In the genomic region with DNA sequence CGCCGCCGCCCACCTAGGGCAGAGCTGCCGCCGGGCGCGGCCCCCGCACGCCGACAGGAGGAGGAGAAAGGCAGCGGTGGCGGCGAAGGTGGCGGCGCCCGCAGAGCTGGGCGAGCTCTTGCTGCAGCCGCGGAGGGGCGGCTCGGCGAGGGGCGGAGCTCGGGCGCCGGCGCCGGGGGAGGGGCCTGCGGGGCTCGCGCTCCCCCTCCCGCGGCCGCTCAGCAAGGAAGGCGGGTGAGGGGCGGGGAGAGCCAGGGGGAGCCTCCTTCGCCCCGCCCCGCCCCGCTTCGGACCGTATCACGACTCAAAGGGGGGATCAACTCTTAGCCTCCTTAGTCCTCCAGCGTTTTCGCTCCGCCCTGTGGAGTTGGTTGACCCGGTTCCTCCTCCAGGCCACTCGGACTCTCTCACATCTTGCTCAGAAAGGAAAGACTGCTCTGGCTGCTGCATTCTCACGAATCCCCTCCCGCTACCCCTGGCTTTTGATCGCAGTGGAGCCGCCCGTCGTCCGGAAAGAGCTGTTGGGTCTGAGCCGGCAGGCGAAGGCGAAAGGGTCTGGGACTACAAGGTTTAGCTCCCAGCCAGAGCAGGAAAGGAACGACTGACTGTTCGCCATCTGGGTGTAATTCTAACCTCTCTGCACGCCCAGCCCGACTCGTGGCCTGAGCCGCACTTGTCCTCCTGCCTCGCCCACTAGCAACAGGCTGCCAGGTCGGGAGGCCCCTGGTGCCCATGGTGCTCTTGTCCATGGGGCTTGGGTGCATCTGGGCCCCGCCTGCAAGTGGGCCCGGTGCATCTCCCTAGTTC, we compare ENCODE assay signal across 8 cellular contexts. TPM values are rescaled to one million over a fixed set of nuclear protein-coding genes. Genes with fewer than 3 reads are reported as not detected.
DNase-seq lines count a peak whose midpoint lies in the region; ATAC-seq lines count a peak whose summit lies in the region.

Gene ATP8A1 (minus strand): TSS at position 120 of the 807 bp plus-strand sequence. CDS start 232 bp downstream, outside the sequence.

- peak within 1 kb of the TSS; percentile 36 for H3K18ac ChIP-seq in mesendoderm (ENCODE audit: low read length)

- H3K36me3 Mint-ChIP-seq in activated CD8-positive, alpha-beta memory T cell treated with anti-CD3 and anti-CD28 coated beads, Interleukin-2, amount 10 ng/mL, durations not matched to agents 7 days and 5 days, result peaks cover 24% of the 10 kb centered on the region

- no peak within 1 kb of the TSS for H2BK15ac ChIP-seq in mesendoderm (replicated peaks; ENCODE audit: low read depth)

- no peaks in the 10 kb centered on the region for H3K79me1 ChIP-seq in mesendoderm (ENCODE audit: low read length)

- H2BK120ac ChIP-seq in mesendoderm (ENCODE audit: low read depth, low read length), result no peak within 1 kb of the TSS

- H3K4ac ChIP-seq in mesendoderm (ENCODE audit: low read depth, low read length), result peak within 1 kb of the TSS; percentile 19

- peaks cover 34% of the 10 kb centered on the region for H3K4me1 Mint-ChIP-seq in activated CD8-positive, alpha-beta memory T cell treated with anti-CD3 and anti-CD28 coated beads, Interleukin-2, amount 10 ng/mL, durations not matched to agents 7 days and 5 days

- H3K27ac Mint-ChIP-seq in activated CD8-positive, alpha-beta memory T cell treated with anti-CD3 and anti-CD28 coated beads, Interleukin-2, amount 10 ng/mL, durations not matched to agents 7 days and 5 days, result peak within 1 kb of the TSS; percentile 99

- peaks cover 11% of the 10 kb centered on the region for H3K9me3 Mint-ChIP-seq in activated CD8-positive, alpha-beta memory T cell treated with anti-CD3 and anti-CD28 coated beads, Interleukin-2, amount 10 ng/mL, durations not matched to agents 7 days and 5 days (ENCODE audit: low read depth)

- ATAC-seq in GM21423 (IDR thresholded peaks at IDR 0.05; ENCODE audit: unreplicated experiment), result peak; percentile 69
- peak; percentile 88 for ATAC-seq in activated CD8-positive, alpha-beta memory T cell treated with anti-CD3 and anti-CD28 coated beads, Interleukin-2, amount 10 ng/mL, durations not matched to agents 7 days and 5 days

- H3K4me2 ChIP-seq in mesendoderm (ENCODE audit: low read length), result peak within 1 kb of the TSS; percentile 95

- peak within 1 kb of the TSS; percentile 96 for H3K56ac ChIP-seq in mesendoderm (ENCODE audit: low read length)

- peak within 1 kb of the TSS; percentile 75 for H2BK5ac ChIP-seq in mesendoderm (ENCODE audit: low read length)

- no peaks in the 10 kb centered on the region for H3K27me3 Mint-ChIP-seq in activated CD8-positive, alpha-beta memory T cell treated with anti-CD3 and anti-CD28 coated beads, Interleukin-2, amount 10 ng/mL, durations not matched to agents 7 days and 5 days

- H3K36me3 ChIP-seq in HUES48 (ENCODE audit: control insufficient read depth, insufficient read depth, low read length) (no peaks in the 10 kb centered on the region), NT2/D1 (ENCODE audit: insufficient read depth, insufficient read length, low read length) (no peaks in the 10 kb centered on the region), endocrine pancreas (ENCODE audit: control insufficient read depth, insufficient read depth, low read length) (no peaks in the 10 kb centered on the region), mesendoderm (ENCODE audit: control insufficient read depth, insufficient read depth, low read length) (no peaks in the 10 kb centered on the region)

- in situ Hi-C loops in Caki2 (cut with HindIII; ENCODE audit: low pct_unique_long_range_greater_than_20kb, low sequenced_read_pairs), result no loop called here

- no peaks in the 10 kb centered on the region for H3K79me2 ChIP-seq in mesendoderm (ENCODE audit: control insufficient read depth, insufficient read depth, low read length)

- no peak within 1 kb of the TSS for H4K5ac ChIP-seq in mesendoderm (ENCODE audit: low read length)

- peak; percentile 93 for DNase-seq in Caki2 (ENCODE audit: low read depth)
- peak; percentile 81 for DNase-seq in NT2/D1 (ENCODE audit: low read depth, low spot score)
- DNase-seq in activated CD8-positive, alpha-beta memory T cell treated with anti-CD3 and anti-CD28 coated beads, Interleukin-2, amount 10 ng/mL, durations not matched to agents 7 days and 5 days, result peak; percentile 94
- peak; percentile 97 for DNase-seq in mesendoderm
- DNase-seq in stimulated activated CD8-positive, alpha-beta memory T cell treated with anti-CD3 and anti-CD28 coated beads, Interleukin-12 subunit alpha, Interleukin-12 subunit beta, amount 100 ng/mL, for 4 hours (ENCODE audit: low read depth), result peak; percentile 93

- H3K27me3 ChIP-seq in HUES48 (ENCODE audit: control insufficient read depth, insufficient read depth, low read length), result peaks cover 10% of the 10 kb centered on the region
- H3K27me3 ChIP-seq in NT2/D1 (ENCODE audit: insufficient read depth, insufficient read length), result peaks cover 17% of the 10 kb centered on the region
- H3K27me3 ChIP-seq in endocrine pancreas (ENCODE audit: control insufficient read depth, insufficient read depth, low read length), result no peaks in the 10 kb centered on the region
- no peaks in the 10 kb centered on the region for H3K27me3 ChIP-seq in mesendoderm (ENCODE audit: insufficient read depth, low read length, poor library complexity)

- H3K4me3 ChIP-seq in HUES48 (ENCODE audit: low read depth, low read length) (peak within 1 kb of the TSS; percentile 78), NT2/D1 (ENCODE audit: insufficient read length, low read depth) (peak within 1 kb of the TSS; percentile 71), endocrine pancreas (ENCODE audit: control insufficient read depth, insufficient read depth, low read length) (peak within 1 kb of the TSS; percentile 72), mesendoderm (ENCODE audit: low read length) (peak within 1 kb of the TSS; percentile 71)

- H4K8ac ChIP-seq in mesendoderm (ENCODE audit: low read depth, low read length), result no peak within 1 kb of the TSS

- no peak within 1 kb of the TSS for H2AK5ac ChIP-seq in mesendoderm (ENCODE audit: low read length)

- peak within 1 kb of the TSS; percentile 72 for H3K23ac ChIP-seq in mesendoderm (ENCODE audit: low read length)

- H3K4me1 ChIP-seq in HUES48 (ENCODE audit: control insufficient read depth, insufficient read depth, low read length) (peaks cover 19% of the 10 kb centered on the region), NT2/D1 (ENCODE audit: insufficient read depth, insufficient read length) (no peaks in the 10 kb centered on the region), endocrine pancreas (ENCODE audit: control insufficient read depth, insufficient read depth, low read length) (peaks cover 17% of the 10 kb centered on the region), mesendoderm (ENCODE audit: control insufficient read depth, low read depth, low read length) (no peaks in the 10 kb centered on the region)

- CTCF ChIA-PET in activated CD8-positive, alpha-beta memory T cell treated with anti-CD3 and anti-CD28 coated beads, Interleukin-2, amount 10 ng/mL, durations not matched to agents 7 days and 5 days (lab: Charles Lee), result interaction anchor here (0.7 to 2.9 kb wide), 15 partner anchors 9 to 111 kb away, joined by 3 to 24 read pairs (median 4); no protein-coding TSS in a partner anchor

- no CpG with 5 or more reads among the region's 68 CpGs for WGBS in mesendoderm (ENCODE audit: extremely low coverage, insufficient coverage, low lambda C conversion rate)

- H3K9me3 ChIP-seq in HUES48 (ENCODE audit: control insufficient read depth, insufficient read depth, low read length), result no peaks in the 10 kb centered on the region
- no peaks in the 10 kb centered on the region for H3K9me3 ChIP-seq in NT2/D1 (ENCODE audit: insufficient read depth, low read length)
- H3K9me3 ChIP-seq in endocrine pancreas (ENCODE audit: control insufficient read depth, low read length), result no peaks in the 10 kb centered on the region

- H3K9ac ChIP-seq in HUES48 (ENCODE audit: low read depth, low read length) (peak within 1 kb of the TSS; percentile 95), NT2/D1 (ENCODE audit: insufficient read length, low read depth) (peak within 1 kb of the TSS; percentile 75), endocrine pancreas (ENCODE audit: control insufficient read depth, insufficient read depth, low read length) (peak within 1 kb of the TSS; percentile 95), mesendoderm (ENCODE audit: low read length) (peak within 1 kb of the TSS; percentile 89)

- H3K27ac ChIP-seq in HUES48 (ENCODE audit: low read depth, low read length) (peak within 1 kb of the TSS; percentile 97), mesendoderm (ENCODE audit: low read depth, low read length) (peak within 1 kb of the TSS; percentile 71)

- H3K4me3 Mint-ChIP-seq in activated CD8-positive, alpha-beta memory T cell treated with anti-CD3 and anti-CD28 coated beads, Interleukin-2, amount 10 ng/mL, durations not matched to agents 7 days and 5 days, result peak within 1 kb of the TSS; percentile 94

RNA-seq across cellular contexts. Expression of gene ATP8A1, which starts in this region (rescaled TPM):
- total RNA-seq in Caki2 (2014; rRNA removed; shearing (Covaris generic); ENCODE audit: low replicate concordance), result 0.26 TPM in 1 of 2 replicates, not detected in the other
- total RNA-seq in activated CD8-positive, alpha-beta memory T cell treated with anti-CD3 and anti-CD28 coated beads, Interleukin-2, amount 10 ng/mL, durations not matched to agents 7 days and 5 days, result 10 to 100 TPM; 31.3 to 43.8 TPM
- polyA plus RNA-seq in mesendoderm (2013, experiment 1 of 2), result 1.9 TPM
- polyA plus RNA-seq in mesendoderm (2013, experiment 2 of 2), result 2.3 TPM

Comparison
In these comparisons a context has a peak if more than half of its experiments do, and no peak if none do; other contexts are left out.
1. Peak in every context shown above with its lines: DNase-seq, ATAC-seq, H3K4me3 ChIP-seq and H3K27ac ChIP-seq.
2. RNA of gene ATP8A1 (total RNA-seq): 31.3 to 43.8 TPM in activated CD8-positive, alpha-beta memory T cell treated with anti-CD3 and anti-CD28 coated beads, Interleukin-2, amount 10 ng/mL, durations not matched to agents 7 days and 5 days; 0.26 TPM in Caki2; every median in the first group is over 10 times any median in the second.
3. Peak in DNase-seq in Caki2; RNA of the gene not detected or under 1 TPM.